In genomic region chr11:59753650-59754493, GRCh38 we compare ENCODE assay signal across 8 cellular contexts. TPM values are rescaled to one million over a fixed set of nuclear protein-coding genes. Genes with fewer than 3 reads are reported as not detected.
A peak's percentile ranks its signal among the peaks of the same experiment; 100 is the strongest.
DNase-seq lines count a peak whose midpoint lies in the region; ATAC-seq and TF ChIP-seq lines count a peak whose summit lies in the region.

No MANE protein-coding gene starts in this region.

- no peaks in the 10 kb centered on the region for H3K27me3 ChIP-seq in stomach

- no peak for TF ChIP-seq POLR2A in stomach (IDR thresholded peaks at IDR 0.05)

- H3K36me3 ChIP-seq in stomach: no peaks in the 10 kb centered on the region

- DNase-seq in DMS53 treated with DMSO at 0.1 percent for 48 hours (lab: John Stamatoyannopoulos, UW; ENCODE audit: unreplicated experiment) (peak; percentile 52), RPMI8226 (peak; percentile 85), fibroblast of the conjunctiva (ENCODE audit: low read depth) (peak; percentile 55), neural crest cell (ENCODE audit: low read depth, low spot score) (peak; percentile 79), stomach (peak; percentile 90)
- peak; percentile 76 for DNase-seq in activated T-helper 9 cell treated with anti-CD3 and anti-CD28 coated beads, Interleukin-2, amount 50 U/mL, for 16 hours (ENCODE audit: low read depth)

- peaks cover 17 to 48% (median 41%) of the 10 kb centered on the region in 4 donors for H3K4me1 ChIP-seq in stomach

- peak overlapping the region; percentile 95 for H3K4me3 Mint-ChIP-seq in neural crest cell

- H3K9me3 Mint-ChIP-seq in neural crest cell: peaks cover 1% of the 10 kb centered on the region

- peak overlapping the region; percentile 92 to 97 (median 95) for H3K27ac ChIP-seq in stomach

- peaks cover 14% of the 10 kb centered on the region for H3K4me1 Mint-ChIP-seq in neural crest cell

- H3K4me3 ChIP-seq in stomach: peak overlapping the region; percentile 73 to 89 (median 83)

- H3K27me3 Mint-ChIP-seq in neural crest cell (ENCODE audit: low read depth): peaks cover 51% of the 10 kb centered on the region

- TF ChIP-seq RAD21 in Ishikawa (IDR thresholded peaks at IDR 0.05; ENCODE audit: low read depth): peak; percentile 85

- TF ChIP-seq EP300 in Ishikawa (IDR thresholded peaks at IDR 0.05; ENCODE audit: borderline replicate concordance): no peak
- TF ChIP-seq EP300 in stomach (IDR thresholded peaks at IDR 0.05): no peak

- intact Hi-C loops in stomach (cut with DNase I; ENCODE audit: low total_unique reads): no loop called here

- no peaks in the 10 kb centered on the region for H3K36me3 Mint-ChIP-seq in neural crest cell (ENCODE audit: low read depth)

- WGBS in stomach, 5 donors: 31 to 34% (median 32%) methylated on average over 46 to 47 of the region's 47 CpGs

- no peak overlapping the region for H3K27ac Mint-ChIP-seq in neural crest cell (ENCODE audit: unreplicated experiment)

- ATAC-seq in GM21576 (IDR thresholded peaks at IDR 0.05; ENCODE audit: unreplicated experiment): peak; percentile 65

- TF ChIP-seq CTCF in neural crest cell (conservative IDR thresholded peaks at IDR 0.05) (peak; percentile 94), stomach (IDR thresholded peaks at IDR 0.05) (peak in 6 of 7 experiments; percentile 83 to 98 (median 94))

- no peaks in the 10 kb centered on the region for H3K9me3 ChIP-seq in stomach

TF ChIP-seq in Ishikawa, 13 proteins besides CTCF, POLR2A, EP300 and RAD21:
- TF ChIP-seq TCF12 (IDR thresholded peaks at IDR 0.05; ENCODE audit: low read depth) (0 out of 2 replicates have a peak, but pooled peaks have one; percentile 28), ZBTB7A (IDR thresholded peaks at IDR 0.05; ENCODE audit: low read depth) (0 out of 2 replicates have a peak, but pooled peaks have one; percentile 39), NFIC (IDR thresholded peaks at IDR 0.05) (0 out of 2 replicates have a peak, but pooled peaks have one; percentile 21), USF1 (IDR thresholded peaks at IDR 0.05) (no peak), CREB1 (IDR thresholded peaks at IDR 0.05; ENCODE audit: low read depth) (0 out of 2 replicates have a peak, but pooled peaks have one; percentile 13)
- TF ChIP-seq, protein P1, sequence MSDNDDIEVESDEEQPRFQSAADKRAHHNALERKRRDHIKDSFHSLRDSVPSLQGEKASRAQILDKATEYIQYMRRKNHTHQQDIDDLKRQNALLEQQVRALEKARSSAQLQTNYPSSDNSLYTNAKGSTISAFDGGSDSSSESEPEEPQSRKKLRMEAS (IDR thresholded peaks at IDR 0.05): peak; percentile 79
TF ChIP-seq in Ishikawa: peak in this region for 5.

RNA-seq across cellular contexts. Expression of gene STX3, which starts 1.3 kb away (rescaled TPM):
- total RNA-seq in neural crest cell (6.5 and 7.0 TPM in 2 replicates), stomach (100 to 1,000 TPM in 1 of 5 donors, 10 to 100 TPM in 4; 56.2 to 267 (median 67.2) TPM)
- 10 to 100 TPM; 14.5 to 44.8 (median 21.7) TPM for polyA plus RNA-seq in stomach

RNA-seq across cellular contexts. Expression of gene OR10V1, which starts 40.2 kb away (rescaled TPM):
- total RNA-seq in neural crest cell: not detected in 2 replicates
- not detected for total RNA-seq in stomach
- not detected for polyA plus RNA-seq in stomach

RNA-seq across cellular contexts. Expression of gene MRPL16, which starts 56.7 kb away (rescaled TPM):
- total RNA-seq in neural crest cell (44.4 and 45.6 TPM in 2 replicates), stomach (10 to 100 TPM in 4 of 5 donors, 1 to 10 TPM in 1; 8.8 to 47.2 (median 28.6) TPM)
- polyA plus RNA-seq in stomach: 10 to 100 TPM; 51.8 to 65.4 (median 58.0) TPM

Comparison
In these comparisons a context has a peak if more than half of its experiments do, and no peak if none do; other contexts are left out.
1. Peak in every context shown above with its lines: DNase-seq, ATAC-seq, H3K4me3 ChIP-seq and H3K27ac ChIP-seq.